In the genomic region with DNA sequence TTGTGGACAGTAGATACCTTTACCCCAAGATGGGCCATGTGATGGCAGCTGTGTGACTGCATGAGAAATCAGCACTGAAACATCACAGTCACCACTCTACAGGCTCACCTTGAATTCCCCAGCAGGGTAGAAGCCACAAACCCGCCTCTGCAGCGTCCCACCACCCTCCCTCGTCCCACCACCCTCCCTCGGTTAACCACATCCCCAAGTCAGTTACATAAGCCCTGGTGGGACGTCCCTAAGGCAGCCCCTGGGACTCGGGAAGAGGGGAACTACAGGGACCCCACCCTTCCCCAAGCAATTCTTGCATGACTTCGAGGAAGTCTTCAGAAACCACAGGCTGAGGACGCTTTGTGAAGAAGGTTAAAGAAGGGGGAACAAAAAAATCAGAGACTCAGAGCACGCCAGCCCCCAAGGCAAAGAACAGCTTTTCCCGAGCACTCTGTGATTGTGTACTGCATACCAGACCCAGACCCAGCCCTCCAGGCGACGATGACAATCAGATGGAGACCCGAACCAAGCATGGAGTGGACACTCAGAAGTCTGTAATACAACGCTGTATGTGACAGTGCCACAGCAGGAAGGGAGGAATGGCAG, we compare ENCODE assay signal across 8 cellular contexts.
A peak's percentile ranks its signal among the peaks of the same experiment; 100 is the strongest.
DNase-seq lines count a peak whose midpoint lies in the region; ATAC-seq and TF ChIP-seq lines count a peak whose summit lies in the region.

No MANE protein-coding gene starts in this region.

- peak; percentile 66 to 72 for ATAC-seq in CD4-positive, CD25-positive, alpha-beta regulatory T cell (ENCODE audit: low read depth in 2 of 2)
- ATAC-seq in GM21619 (IDR thresholded peaks at IDR 0.05; ENCODE audit: unreplicated experiment) (peak; percentile 60), lung (ENCODE audit: insufficient read depth, low FRiP score) (peak; percentile 42)
- ATAC-seq in activated T-cell treated with anti-CD3 and anti-CD28 coated beads, Interleukin-2, amount 50 U/mL, for 72 hours (replicated peaks in 1 of 2): peak; percentile 49 to 55

- no peak for TF ChIP-seq CTCF in lung (IDR thresholded peaks at IDR 0.05; ENCODE audit: control extremely low read depth, extremely low read depth)

- peak overlapping the region; percentile 92 to 96 (median 93) for H3K27ac Mint-ChIP-seq in CD4-positive, CD25-positive, alpha-beta regulatory T cell
- H3K27ac Mint-ChIP-seq in activated T-cell treated with anti-CD3 and anti-CD28 coated beads, Interleukin-2, amount 50 U/mL, for 72 hours: peak overlapping the region; percentile 67

- H3K36me3 Mint-ChIP-seq in CD4-positive, CD25-positive, alpha-beta regulatory T cell: peaks cover 4% of the 10 kb centered on the region
- H3K36me3 Mint-ChIP-seq in activated T-cell treated with anti-CD3 and anti-CD28 coated beads, Interleukin-2, amount 50 U/mL, for 72 hours (ENCODE audit: insufficient read depth in 2 of 2): no peaks in the 10 kb centered on the region

- peak; percentile 76 to 94 (median 79) for DNase-seq in CD4-positive, CD25-positive, alpha-beta regulatory T cell
- DNase-seq in NOMO-1 treated with DMSO at 0.1 percent for 48 hours (lab: John Stamatoyannopoulos, UW; ENCODE audit: unreplicated experiment): peak; percentile 93
- peak; percentile 76 to 78 for DNase-seq in activated T-cell treated with anti-CD3 and anti-CD28 coated beads, Interleukin-2, amount 50 U/mL, for 72 hours
- DNase-seq in lung (ENCODE audit: low spot score): peak; percentile 60
- DNase-seq in stimulated activated naive CD4-positive, alpha-beta T cell treated with Interleukin-2 at 50 U/mL for 16 hours (lab: John Stamatoyannopoulos, UW): peak; percentile 81
- DNase-seq in amniotic stem cell (lab: John Stamatoyannopoulos, UW): no peak
- no peak for DNase-seq in RKO (ENCODE audit: low spot score)

- no peaks in the 10 kb centered on the region for H3K27me3 ChIP-seq in CD4-positive, CD25-positive, alpha-beta regulatory T cell (ENCODE audit: control insufficient read depth, insufficient read depth, low read length)
- H3K27me3 ChIP-seq in lung (ENCODE audit: control insufficient read depth, insufficient read depth): no peaks in the 10 kb centered on the region

- H3K4me1 Mint-ChIP-seq in CD4-positive, CD25-positive, alpha-beta regulatory T cell: peaks cover 22 to 86% (median 63%) of the 10 kb centered on the region in 4 donors
- H3K4me1 Mint-ChIP-seq in activated T-cell treated with anti-CD3 and anti-CD28 coated beads, Interleukin-2, amount 50 U/mL, for 72 hours (ENCODE audit: low read depth): peaks cover 65% of the 10 kb centered on the region

- peak overlapping the region; percentile 87 for H3K27ac ChIP-seq in CD4-positive, CD25-positive, alpha-beta regulatory T cell (ENCODE audit: insufficient read depth, low read length, poor library complexity, severe bottlenecking)
- H3K27ac ChIP-seq in lung (ENCODE audit: low read depth in 1 of 2, low read length in 1 of 2): peak overlapping the region in 1 of 2 donors; percentile 90

- peaks cover 1% of the 10 kb centered on the region for H3K36me3 ChIP-seq in CD4-positive, CD25-positive, alpha-beta regulatory T cell (ENCODE audit: control insufficient read depth, insufficient read depth, low read length)
- peaks cover 0 to 13% of the 10 kb centered on the region in 2 donors for H3K36me3 ChIP-seq in lung (ENCODE audit: control insufficient read depth in 2 of 2, insufficient read depth in 2 of 2, low read length in 2 of 2)

- no peaks in the 10 kb centered on the region for H3K9me3 Mint-ChIP-seq in CD4-positive, CD25-positive, alpha-beta regulatory T cell
- no peaks in the 10 kb centered on the region for H3K9me3 Mint-ChIP-seq in activated T-cell treated with anti-CD3 and anti-CD28 coated beads, Interleukin-2, amount 50 U/mL, for 72 hours

- peaks cover 4% of the 10 kb centered on the region for H3K27me3 Mint-ChIP-seq in CD4-positive, CD25-positive, alpha-beta regulatory T cell
- H3K27me3 Mint-ChIP-seq in activated T-cell treated with anti-CD3 and anti-CD28 coated beads, Interleukin-2, amount 50 U/mL, for 72 hours (ENCODE audit: low read depth): peaks cover 18% of the 10 kb centered on the region

- H3K9me3 ChIP-seq in CD4-positive, CD25-positive, alpha-beta regulatory T cell (ENCODE audit: control insufficient read depth in 2 of 2, low read length in 2 of 2): no peaks in the 10 kb centered on the region
- H3K9me3 ChIP-seq in lung (ENCODE audit: control insufficient read depth in 2 of 2, insufficient read depth in 1 of 2, low read length in 1 of 2): peaks cover 0 to 2% of the 10 kb centered on the region in 2 donors

- H3K4me3 ChIP-seq in CD4-positive, CD25-positive, alpha-beta regulatory T cell (ENCODE audit: low read depth, low read length): peak overlapping the region; percentile 57
- no peak overlapping the region for H3K4me3 ChIP-seq in lung

- H3K4me1 ChIP-seq in CD4-positive, CD25-positive, alpha-beta regulatory T cell (ENCODE audit: control insufficient read depth, insufficient read depth, low read length, poor library complexity, severe bottlenecking): peaks cover 85% of the 10 kb centered on the region
- H3K4me1 ChIP-seq in lung (ENCODE audit: control insufficient read depth in 2 of 2, insufficient read depth in 2 of 2, low read length in 2 of 2): peaks cover 3 to 29% of the 10 kb centered on the region in 2 donors

- 13 to 47% methylated on average over 14 of the region's 14 CpGs for WGBS in lung, 2 donors

- peak overlapping the region; percentile 79 to 84 (median 84) for H3K4me3 Mint-ChIP-seq in CD4-positive, CD25-positive, alpha-beta regulatory T cell
- H3K4me3 Mint-ChIP-seq in activated T-cell treated with anti-CD3 and anti-CD28 coated beads, Interleukin-2, amount 50 U/mL, for 72 hours: peak overlapping the region; percentile 64 to 82

Comparison
In these comparisons a context has a peak if more than half of its experiments do, and no peak if none do; other contexts are left out.
1. DNase-seq: peak in CD4-positive, CD25-positive, alpha-beta regulatory T cell (3 of 3), NOMO-1 treated with DMSO at 0.1 percent for 48 hours (single experiment), activated T-cell treated with anti-CD3 and anti-CD28 coated beads, Interleukin-2, amount 50 U/mL, for 72 hours (2 of 2), lung (single experiment) and stimulated activated naive CD4-positive, alpha-beta T cell treated with Interleukin-2 at 50 U/mL for 16 hours (single experiment); none in amniotic stem cell (single experiment) and RKO (single experiment).
2. Peak in every context shown above with its lines, with median percentiles within 50 percentile points of each other: ATAC-seq.